ENCODE assay signal across 10 cellular contexts in genomic region chr22:38490475-38490874, GRCh38. TPM values are rescaled to one million over a fixed set of nuclear protein-coding genes. Genes with fewer than 3 reads are reported as not detected.
DNase-seq lines count a peak whose midpoint lies in the region; ATAC-seq, FAIRE-seq and TF ChIP-seq lines count a peak whose summit lies in the region.
"Had no signal": no experiment of that assay in that cellular context is flagged by ENCODE, and none has a peak within 500 bp of the region (broad histone marks: within the 10 kb centered on the region; RNA-seq: fewer than 3 reads in every experiment).

No MANE protein-coding gene starts in this region.

- intact Hi-C loops in body of pancreas (cut with DNase I) (no loop called here), aorta (cut with DNase I) (no loop called here)

- H3K4me3 ChIP-seq in HEK293 (ENCODE audit: low read depth, low read length): no peak overlapping the region
- no peak overlapping the region for H3K4me3 ChIP-seq in body of pancreas
- H3K4me3 ChIP-seq in aorta (ENCODE audit: low read length in 2 of 2): no peak overlapping the region
- H3K4me3 ChIP-seq: prostate gland had no signal

- ATAC-seq in body of pancreas (no peak), aorta (ENCODE audit: low FRiP score) (no peak)
- ATAC-seq in natural killer cell treated with Interleukin-12 subunit alpha and Interleukin-12 subunit beta and Interleukin-15 and Interleukin-18, amount 100 ng/mL, for 72 hours: no peak

- H3K36me3 Mint-ChIP-seq in natural killer cell treated with Interleukin-12 subunit alpha and Interleukin-12 subunit beta and Interleukin-15 and Interleukin-18, amount 100 ng/mL, for 72 hours: peaks cover 50% of the 10 kb centered on the region

- no peaks in the 10 kb centered on the region for H3K27me3 Mint-ChIP-seq in natural killer cell treated with Interleukin-12 subunit alpha and Interleukin-12 subunit beta and Interleukin-15 and Interleukin-18, amount 100 ng/mL, for 72 hours

- no peak overlapping the region for H3K4me3 Mint-ChIP-seq in natural killer cell treated with Interleukin-12 subunit alpha and Interleukin-12 subunit beta and Interleukin-15 and Interleukin-18, amount 100 ng/mL, for 72 hours

- H3K27ac ChIP-seq in 22Rv1 (peak overlapping the region; percentile 34), HEK293 (ENCODE audit: extremely low read depth, low read depth, low read length) (no peak overlapping the region), body of pancreas (peak overlapping the region; percentile 8 to 71 (median 56)), aorta (ENCODE audit: low read depth in 1 of 2, low read length in 2 of 2) (peak overlapping the region in 1 of 2 donors; percentile 44)
- H3K27ac ChIP-seq: prostate gland had no signal

- POLR2A ChIA-PET in HEK293 (lab: Yijun Ruan, JAX): interaction anchor here (0.9 to 2.7 kb wide), 6 partner anchors 8 to 112 kb away, joined by 3 to 19 read pairs (median 4); no protein-coding TSS in a partner anchor

- H3K27ac Mint-ChIP-seq in natural killer cell treated with Interleukin-12 subunit alpha and Interleukin-12 subunit beta and Interleukin-15 and Interleukin-18, amount 100 ng/mL, for 72 hours: peak overlapping the region; percentile 67 to 93

- H3K36me3 ChIP-seq in HEK293 (ENCODE audit: control insufficient read depth in 2 of 2, insufficient read depth in 1 of 2, low read length in 2 of 2) (peaks cover 96 to 99% of the 10 kb centered on the region in 2 experiments), body of pancreas (replicated peaks in 1 of 2; ENCODE audit: insufficient read depth in 1 of 2, low read depth in 2 of 2) (peaks cover 36 to 69% of the 10 kb centered on the region in 2 donors), aorta (ENCODE audit: control insufficient read depth in 1 of 2, insufficient read depth in 2 of 2, low read length in 1 of 2) (peaks cover 11 to 14% of the 10 kb centered on the region in 2 donors)

- no peak for DNase-seq in body of pancreas
- no peak for DNase-seq in natural killer cell treated with Interleukin-12 subunit alpha and Interleukin-12 subunit beta and Interleukin-15 and Interleukin-18, amount 100 ng/mL, for 72 hours (ENCODE audit: low spot score)
- no peak for DNase-seq in H4 (ENCODE audit: low spot score)
- DNase-seq in D721Med (ENCODE audit: insufficient read length, low spot score): no peak
- no peak for DNase-seq in SW480 (ENCODE audit: low spot score)
- no peak for DNase-seq in aorta
- DNase-seq: NCI-H1436 treated with DMSO at 0.1 percent for 48 hours had no signal

- H3K4me1 ChIP-seq in HEK293 (ENCODE audit: control insufficient read depth, insufficient read depth, low read length) (no peaks in the 10 kb centered on the region), body of pancreas (peaks cover 13% of the 10 kb centered on the region), aorta (ENCODE audit: control insufficient read depth in 1 of 2, insufficient read depth in 2 of 2, low read length in 2 of 2) (no peaks in the 10 kb centered on the region)

- whole genome bisulfite sequencing in body of pancreas, 2 donors: 63 to 77% methylated on average over 2 of the region's 2 CpGs
- WGBS in aorta, 2 donors: 46 to 57% methylated on average over 2 of the region's 2 CpGs

- no peaks in the 10 kb centered on the region for H3K9me3 Mint-ChIP-seq in natural killer cell treated with Interleukin-12 subunit alpha and Interleukin-12 subunit beta and Interleukin-15 and Interleukin-18, amount 100 ng/mL, for 72 hours

- peaks cover 27 to 31% of the 10 kb centered on the region in 2 donors for H3K4me1 Mint-ChIP-seq in natural killer cell treated with Interleukin-12 subunit alpha and Interleukin-12 subunit beta and Interleukin-15 and Interleukin-18, amount 100 ng/mL, for 72 hours (ENCODE audit: low read depth in 2 of 2)

- no peak for FAIRE-seq in D721Med (lab: Jason Lieb, UNC)

- H3K27me3 ChIP-seq in body of pancreas (no peaks in the 10 kb centered on the region), aorta (ENCODE audit: control insufficient read depth in 1 of 2, insufficient read depth in 2 of 2, low read length in 1 of 2) (no peaks in the 10 kb centered on the region)

- CTCF ChIA-PET in HEK293 (lab: Yijun Ruan, JAX): interaction anchor here (0.7 to 1.7 kb wide), 3 partner anchors 11 to 55 kb away, joined by 3 to 4 read pairs (median 3); no protein-coding TSS in a partner anchor

- TF ChIP-seq CTCF in 22Rv1 (IDR thresholded peaks at IDR 0.05): no peak
- no peak for TF ChIP-seq CTCF in HEK293 (tag by site-specific recombination; IDR thresholded peaks at IDR 0.05)
- TF ChIP-seq CTCF in body of pancreas (IDR thresholded peaks at IDR 0.05): no peak
- no peak for TF ChIP-seq CTCF in D721Med (IDR thresholded peaks at IDR 0.05; ENCODE audit: insufficient read depth, missing control alignments)

- TF ChIP-seq POLR2A in body of pancreas (IDR thresholded peaks at IDR 0.05): no peak

- H3K9me3 ChIP-seq in HEK293 (ENCODE audit: control insufficient read depth, insufficient read depth, low read depth, low read length) (no peaks in the 10 kb centered on the region), body of pancreas (no peaks in the 10 kb centered on the region), aorta (ENCODE audit: control insufficient read depth, low read length) (no peaks in the 10 kb centered on the region)
- H3K9me3 ChIP-seq: prostate gland had no signal

TF ChIP-seq in HEK293, 187 proteins besides CTCF, POLR2A, EP300 and RAD21:
- TF ChIP-seq ZNF214 (tag by site-specific recombination; IDR thresholded peaks at IDR 0.05; ENCODE audit: borderline replicate concordance) (0 out of 2 replicates have a peak, but pooled peaks have one; percentile 5), ZNF449 (tag by site-specific recombination; IDR thresholded peaks at IDR 0.05) (no peak)

RNA-seq across cellular contexts. Expression of gene DDX17, which starts 15.6 kb away (rescaled TPM):
- total RNA-seq in body of pancreas: 100 to 1,000 TPM; 403 to 467 TPM
- 100 to 1,000 TPM; 368 to 422 TPM for total RNA-seq in natural killer cell treated with Interleukin-12 subunit alpha and Interleukin-12 subunit beta and Interleukin-15 and Interleukin-18, amount 100 ng/mL, for 72 hours
- 128 and 155 TPM in 2 replicates for total RNA-seq in H4 (2014; rRNA removed; shearing (Covaris generic))
- 100 to 1,000 TPM; 377 to 555 TPM for total RNA-seq in aorta
- 100 to 1,000 TPM in 1 of 2 donors, 10 to 100 TPM in 1; 50.0 to 355 TPM for polyA plus RNA-seq in aorta

RNA-seq across cellular contexts. Expression of gene KDELR3, which starts 22.6 kb away (rescaled TPM):
- 10 to 100 TPM in 1 of 2 donors, 1 to 10 TPM in 1; 5.6 to 16.3 TPM for total RNA-seq in body of pancreas
- total RNA-seq in natural killer cell treated with Interleukin-12 subunit alpha and Interleukin-12 subunit beta and Interleukin-15 and Interleukin-18, amount 100 ng/mL, for 72 hours: under 1 TPM; 0.26 to 0.92 TPM
- total RNA-seq in H4 (2014; rRNA removed; shearing (Covaris generic)): 52.2 and 72.8 TPM in 2 replicates
- 10 to 100 TPM; 12.9 to 24.0 TPM for total RNA-seq in aorta
- 10 to 100 TPM; 17.6 to 25.8 TPM for polyA plus RNA-seq in aorta

RNA-seq across cellular contexts. Expression of gene KCNJ4, which starts 35.5 kb away (rescaled TPM):
- total RNA-seq in body of pancreas: not detected
- total RNA-seq in natural killer cell treated with Interleukin-12 subunit alpha and Interleukin-12 subunit beta and Interleukin-15 and Interleukin-18, amount 100 ng/mL, for 72 hours: not detected
- total RNA-seq in H4 (2014; rRNA removed; shearing (Covaris generic)): 0.60 and 1.1 TPM in 2 replicates
- not detected for total RNA-seq in aorta
- polyA plus RNA-seq in aorta: not detected
